Comparison of ENCODE assay signal across 11 cellular contexts in the genomic region with DNA sequence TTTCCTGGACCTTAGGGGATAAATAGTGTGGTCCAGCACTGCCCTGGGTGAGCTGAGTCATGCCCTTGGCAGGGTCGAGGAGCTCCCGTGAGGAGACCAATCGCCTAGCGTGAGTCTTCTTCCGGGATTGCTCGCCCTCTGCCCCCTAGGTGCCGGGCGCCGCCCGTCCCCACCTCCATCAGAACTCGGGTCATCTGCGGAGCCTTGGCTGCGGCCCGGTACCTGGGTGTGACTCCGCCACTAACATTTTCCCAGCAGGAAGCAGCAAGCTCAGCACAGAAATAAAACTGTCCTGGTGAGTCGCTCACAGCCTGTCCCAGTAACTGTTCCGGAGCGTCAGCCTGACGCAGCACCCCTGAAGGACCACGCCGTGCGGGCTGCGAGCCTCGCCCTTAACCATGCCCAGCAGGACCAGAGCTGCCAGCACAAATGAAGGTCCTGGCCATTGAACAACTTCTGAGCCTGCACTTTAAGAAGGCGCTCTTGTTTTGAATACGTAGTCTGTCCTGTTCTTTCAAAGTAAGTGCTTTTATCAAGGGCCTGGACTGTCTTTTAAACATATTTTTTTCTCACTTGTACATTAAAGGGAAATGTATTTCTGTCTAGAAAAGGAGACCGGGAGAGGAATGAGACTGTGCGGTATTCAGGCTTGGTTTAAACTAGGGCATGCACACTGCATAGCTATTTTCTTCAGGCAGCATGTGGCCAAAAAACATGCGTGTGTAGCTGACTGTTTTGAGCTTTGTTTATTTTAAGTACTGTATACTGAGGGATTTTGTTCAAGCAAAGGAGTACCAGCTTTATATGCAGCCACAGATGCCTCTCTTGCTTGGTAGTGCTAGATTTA.
DNase-seq lines count a peak whose midpoint lies in the region; ATAC-seq, FAIRE-seq and TF ChIP-seq lines count a peak whose summit lies in the region.
"Had no signal": no experiment of that assay in that cellular context is flagged by ENCODE, and none has a peak within 500 bp of the region (broad histone marks: within the 10 kb centered on the region; RNA-seq: fewer than 3 reads in every experiment).

No MANE protein-coding gene starts in this region.

- POLR2A ChIA-PET in AG04449 (lab: Yijun Ruan, JAX): no interaction called here

- no peak for FAIRE-seq in GM12891 (lab: Jason Lieb, UNC)

- peak overlapping the region in 3 of 5 experiments; percentile 23 to 41 (median 30) for H3K27ac Mint-ChIP-seq in brain
- no peak overlapping the region for H3K27ac Mint-ChIP-seq in activated CD8-positive, alpha-beta memory T cell treated with anti-CD3 and anti-CD28 coated beads, Interleukin-2, amount 10 ng/mL, durations not matched to agents 7 days and 5 days
- H3K27ac Mint-ChIP-seq: natural killer cell had no signal

- peaks cover 39% of the 10 kb centered on the region for H3K4me1 Mint-ChIP-seq in brain
- H3K4me1 Mint-ChIP-seq in activated CD8-positive, alpha-beta memory T cell treated with anti-CD3 and anti-CD28 coated beads, Interleukin-2, amount 10 ng/mL, durations not matched to agents 7 days and 5 days: no peaks in the 10 kb centered on the region
- H3K4me1 Mint-ChIP-seq: natural killer cell had no signal

- no peak for ATAC-seq in activated CD8-positive, alpha-beta memory T cell treated with anti-CD3 and anti-CD28 coated beads, Interleukin-2, amount 10 ng/mL, durations not matched to agents 7 days and 5 days

- CTCF ChIA-PET in AG04449 (lab: Yijun Ruan, JAX): interaction anchor here (0.7 to 6.6 kb wide), 6 partner anchors 8 to 308 kb away, joined by 3 to 74 read pairs (median 4); no protein-coding TSS in a partner anchor
- CTCF ChIA-PET in activated CD8-positive, alpha-beta memory T cell treated with anti-CD3 and anti-CD28 coated beads, Interleukin-2, amount 10 ng/mL, durations not matched to agents 7 days and 5 days (lab: Charles Lee): interaction anchor here (1.0 kb wide), 1 partner anchor 8 kb away, joined by 3 read pairs; no protein-coding TSS in a partner anchor

- TF ChIP-seq POLR2A in GM12891 (IDR thresholded peaks at IDR 0.05; ENCODE audit: low read depth, low read length): no peak

- H3K4me3 Mint-ChIP-seq in brain: no peak overlapping the region
- H3K4me3 Mint-ChIP-seq in activated CD8-positive, alpha-beta memory T cell treated with anti-CD3 and anti-CD28 coated beads, Interleukin-2, amount 10 ng/mL, durations not matched to agents 7 days and 5 days: no peak overlapping the region
- H3K4me3 Mint-ChIP-seq: natural killer cell had no signal

- DNase-seq in AG04449 (ENCODE audit: low read depth, low spot score) (peak; percentile 28), HT-29 (ENCODE audit: low spot score) (peak; percentile 36), midbrain (lab: John Stamatoyannopoulos, UW) (peak; percentile 22), NCI-H526 treated with DMSO at 0.1 percent for 48 hours (lab: John Stamatoyannopoulos, UW) (no peak), GM12891 (ENCODE audit: insufficient read length, low spot score) (no peak), NCI-H1105 (lab: John Stamatoyannopoulos, UW) (no peak)
- no peak for DNase-seq in activated CD8-positive, alpha-beta memory T cell treated with anti-CD3 and anti-CD28 coated beads, Interleukin-2, amount 10 ng/mL, durations not matched to agents 7 days and 5 days
- DNase-seq: activated effector memory CD4-positive, alpha-beta T cell treated with anti-CD3 and anti-CD28 coated beads, Interleukin-2, amount 50 U/mL, for 16 hours; natural killer cell; NCI-H1092 had no signal

- H3K27me3 Mint-ChIP-seq in brain: no peaks in the 10 kb centered on the region
- peaks cover 5% of the 10 kb centered on the region for H3K27me3 Mint-ChIP-seq in activated CD8-positive, alpha-beta memory T cell treated with anti-CD3 and anti-CD28 coated beads, Interleukin-2, amount 10 ng/mL, durations not matched to agents 7 days and 5 days

- H3K9me3 Mint-ChIP-seq in brain: no peaks in the 10 kb centered on the region
- no peaks in the 10 kb centered on the region for H3K9me3 Mint-ChIP-seq in activated CD8-positive, alpha-beta memory T cell treated with anti-CD3 and anti-CD28 coated beads, Interleukin-2, amount 10 ng/mL, durations not matched to agents 7 days and 5 days (ENCODE audit: low read depth)
- H3K9me3 Mint-ChIP-seq: natural killer cell had no signal

- H3K4me3 ChIP-seq in AG04449 (ENCODE audit: low read depth, low read length): no peak overlapping the region

- no peak for TF ChIP-seq CTCF in AG04449 (IDR thresholded peaks at IDR 0.05; ENCODE audit: insufficient read depth, low read length, missing control alignments)
- TF ChIP-seq CTCF in brain (conservative IDR thresholded peaks at IDR 0.05): no peak

- no peaks in the 10 kb centered on the region for H3K36me3 Mint-ChIP-seq in brain
- H3K36me3 Mint-ChIP-seq in activated CD8-positive, alpha-beta memory T cell treated with anti-CD3 and anti-CD28 coated beads, Interleukin-2, amount 10 ng/mL, durations not matched to agents 7 days and 5 days: peaks cover 2% of the 10 kb centered on the region
- H3K36me3 Mint-ChIP-seq: natural killer cell had no signal

TF ChIP-seq in GM12891, 5 proteins besides CTCF, POLR2A, EP300 and RAD21:
- TF ChIP-seq PAX5 (IDR thresholded peaks at IDR 0.05; ENCODE audit: insufficient read depth, low read length, severe bottlenecking) (no peak), SPI1 (IDR thresholded peaks at IDR 0.05; ENCODE audit: low read depth, low read length) (no peak), POU2F2 (IDR thresholded peaks at IDR 0.05; ENCODE audit: low read depth, low read length) (no peak), POLR2AphosphoS5 (IDR thresholded peaks at IDR 0.05; ENCODE audit: low read depth, low read length) (no peak), TAF1 (IDR thresholded peaks at IDR 0.05; ENCODE audit: low read depth, low read length) (no peak)
TF ChIP-seq in GM12891: peak in this region for 0.

Comparison
In these comparisons a context has a peak if more than half of its experiments do, and no peak if none do; other contexts are left out.
1. DNase-seq: peak in AG04449 (single experiment), HT-29 (single experiment) and midbrain (single experiment); none in activated CD8-positive, alpha-beta memory T cell treated with anti-CD3 and anti-CD28 coated beads, Interleukin-2, amount 10 ng/mL, durations not matched to agents 7 days and 5 days (single experiment), NCI-H526 treated with DMSO at 0.1 percent for 48 hours (single experiment), GM12891 (single experiment) and NCI-H1105 (single experiment).